10 cellular contexts compared by ENCODE assay signal in the genomic region with DNA sequence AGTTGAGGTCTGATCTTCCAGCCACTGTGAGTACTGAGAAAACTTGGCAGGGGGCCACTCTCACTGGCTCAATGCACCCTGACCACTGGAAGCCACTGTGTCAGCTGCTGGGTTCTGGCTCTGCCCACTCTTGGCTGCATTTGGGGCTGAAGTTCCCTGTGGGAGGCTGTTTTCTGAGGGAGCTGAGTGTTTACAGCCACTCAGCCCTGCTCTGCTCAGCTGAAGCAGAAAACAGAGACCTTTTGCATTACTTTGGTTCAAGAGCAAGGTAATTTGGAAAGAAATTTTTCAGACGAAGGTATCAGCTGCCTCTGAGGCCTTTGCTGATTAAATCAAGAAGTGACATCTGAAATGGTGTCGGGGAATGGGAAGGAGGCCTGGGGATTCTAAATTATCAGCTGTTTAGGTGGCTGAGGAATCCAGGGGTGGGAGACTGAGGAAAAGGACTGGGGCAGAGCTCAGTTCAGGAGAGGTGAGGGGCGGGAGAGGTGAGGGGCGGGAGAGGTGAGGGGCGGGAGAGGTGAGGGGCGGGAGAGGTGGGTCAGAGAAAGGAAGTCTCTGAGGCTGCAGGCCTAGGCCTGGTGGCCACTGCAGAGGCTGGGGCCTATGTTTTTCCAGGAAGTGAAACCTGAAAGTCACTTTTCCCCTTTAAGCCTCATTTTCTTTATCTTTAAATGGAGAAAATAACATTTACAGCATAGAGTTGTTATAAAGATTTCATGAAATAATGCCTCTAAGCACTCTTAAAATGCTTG. TPM values are rescaled to one million over a fixed set of nuclear protein-coding genes. Genes with fewer than 3 reads are reported as not detected.
DNase-seq lines count a peak whose midpoint lies in the region; ATAC-seq and TF ChIP-seq lines count a peak whose summit lies in the region.
"Had no signal": no experiment of that assay in that cellular context is flagged by ENCODE, and none has a peak within 500 bp of the region (broad histone marks: within the 10 kb centered on the region; RNA-seq: fewer than 3 reads in every experiment).

A gene with protein sequence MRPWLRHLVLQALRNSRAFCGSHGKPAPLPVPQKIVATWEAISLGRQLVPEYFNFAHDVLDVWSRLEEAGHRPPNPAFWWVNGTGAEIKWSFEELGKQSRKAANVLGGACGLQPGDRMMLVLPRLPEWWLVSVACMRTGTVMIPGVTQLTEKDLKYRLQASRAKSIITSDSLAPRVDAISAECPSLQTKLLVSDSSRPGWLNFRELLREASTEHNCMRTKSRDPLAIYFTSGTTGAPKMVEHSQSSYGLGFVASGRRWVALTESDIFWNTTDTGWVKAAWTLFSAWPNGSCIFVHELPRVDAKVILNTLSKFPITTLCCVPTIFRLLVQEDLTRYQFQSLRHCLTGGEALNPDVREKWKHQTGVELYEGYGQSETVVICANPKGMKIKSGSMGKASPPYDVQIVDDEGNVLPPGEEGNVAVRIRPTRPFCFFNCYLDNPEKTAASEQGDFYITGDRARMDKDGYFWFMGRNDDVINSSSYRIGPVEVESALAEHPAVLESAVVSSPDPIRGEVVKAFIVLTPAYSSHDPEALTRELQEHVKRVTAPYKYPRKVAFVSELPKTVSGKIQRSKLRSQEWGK (plus strand): TSS at position 137 of the 755 bp plus-strand sequence. CDS start 1,951 bp downstream, outside the sequence.

- no peaks in the 10 kb centered on the region for H3K27me3 Mint-ChIP-seq in endodermal cell (ENCODE audit: insufficient read depth)

- peaks cover 5% of the 10 kb centered on the region for H3K4me1 Mint-ChIP-seq in endodermal cell
- H3K4me1 Mint-ChIP-seq: central memory CD8-positive, alpha-beta T cell had no signal

- DNase-seq in endodermal cell (peak; percentile 54), NAMALWA (ENCODE audit: low spot score) (no peak), germinal center (ENCODE audit: low spot score) (no peak), DMS 273 (lab: John Stamatoyannopoulos, UW; ENCODE audit: unreplicated experiment) (no peak)
- DNase-seq: NCI-H187 treated with DMSO at 0.1 percent for 48 hours had no signal

- no peak for TF ChIP-seq CTCF in endodermal cell (conservative IDR thresholded peaks at IDR 0.05)
- TF ChIP-seq CTCF in parathyroid adenoma (IDR thresholded peaks at IDR 0.05) = no peak

- WGBS in endodermal cell (ENCODE audit: insufficient coverage in 1 of 2, insufficient read length in 1 of 2), 2 experiments = 75 to 87% methylated on average over 2 to 4 of the region's 6 CpGs

- H3K36me3 Mint-ChIP-seq in endodermal cell (ENCODE audit: low read depth) = no peaks in the 10 kb centered on the region

- no peaks in the 10 kb centered on the region for H3K4me1 ChIP-seq in endodermal cell (ENCODE audit: control insufficient read depth, insufficient read depth, low read length)
- no peaks in the 10 kb centered on the region for H3K4me1 ChIP-seq in parathyroid adenoma

- H3K27me3 ChIP-seq in endodermal cell (ENCODE audit: control insufficient read depth, insufficient read depth, low read length, poor library complexity, severe bottlenecking) (no peaks in the 10 kb centered on the region), parathyroid adenoma (ENCODE audit: control insufficient read depth, insufficient read depth, low read length) (no peaks in the 10 kb centered on the region)

- H3K4me3 Mint-ChIP-seq in endodermal cell = no peak within 1 kb of the TSS
- H3K4me3 Mint-ChIP-seq: central memory CD8-positive, alpha-beta T cell had no signal

- no peak within 1 kb of the TSS for H3K27ac ChIP-seq in endodermal cell (ENCODE audit: low read depth, low read length)
- H3K27ac ChIP-seq in parathyroid adenoma = no peak within 1 kb of the TSS

- peaks cover 12% of the 10 kb centered on the region for H3K9me3 Mint-ChIP-seq in endodermal cell
- H3K9me3 Mint-ChIP-seq: central memory CD8-positive, alpha-beta T cell had no signal

- peak within 1 kb of the TSS; percentile 44 for H2AFZ ChIP-seq in parathyroid adenoma

- no peak for TF ChIP-seq POLR2A in GM18505 (IDR thresholded peaks at IDR 0.05; ENCODE audit: borderline replicate concordance, extremely low read depth, insufficient read depth, insufficient read length)

- peak; percentile 17 for ATAC-seq in GM18861 (IDR thresholded peaks at IDR 0.05; ENCODE audit: unreplicated experiment)
- ATAC-seq in HG03565 (IDR thresholded peaks at IDR 0.05; ENCODE audit: unreplicated experiment) = peak; percentile 30
- no peak for ATAC-seq in GM18505 (IDR thresholded peaks at IDR 0.05; ENCODE audit: unreplicated experiment)

- H3K27ac Mint-ChIP-seq in endodermal cell = peak within 1 kb of the TSS; percentile 61

- no peak within 1 kb of the TSS for H3K4me2 ChIP-seq in parathyroid adenoma (ENCODE audit: low read length)

- no peak within 1 kb of the TSS for H3K9ac ChIP-seq in endodermal cell (ENCODE audit: extremely low read depth, low read length, poor library complexity, severe bottlenecking)
- H3K9ac ChIP-seq in parathyroid adenoma = no peak within 1 kb of the TSS

- no peaks in the 10 kb centered on the region for H3K79me2 ChIP-seq in parathyroid adenoma

- no peak within 1 kb of the TSS for H3K4me3 ChIP-seq in endodermal cell (ENCODE audit: low read length)
- H3K4me3 ChIP-seq in parathyroid adenoma (ENCODE audit: low read depth, low read length) = no peak within 1 kb of the TSS

- H3K36me3 ChIP-seq in endodermal cell (ENCODE audit: control insufficient read depth, insufficient read depth, low read length) (no peaks in the 10 kb centered on the region), parathyroid adenoma (ENCODE audit: control insufficient read depth, insufficient read depth, low read length) (no peaks in the 10 kb centered on the region)

- H3K9me3 ChIP-seq in endodermal cell (ENCODE audit: control insufficient read depth, low read length) (peaks cover 17% of the 10 kb centered on the region), parathyroid adenoma (ENCODE audit: control insufficient read depth, low read length) (no peaks in the 10 kb centered on the region)

RNA-seq across cellular contexts. Expression of the gene that starts here (rescaled TPM):
- not detected for total RNA-seq in endodermal cell
- not detected for polyA plus RNA-seq in endodermal cell (2013, experiment 1 of 2)
- not detected for polyA plus RNA-seq in endodermal cell (2013, experiment 2 of 2)

Comparison
In these comparisons a context has a peak if more than half of its experiments do, and no peak if none do; other contexts are left out.
1. Peak in DNase-seq in endodermal cell; RNA of the gene not detected or under 1 TPM.